1 cellular context compared by ENCODE assay signal in the genomic region with DNA sequence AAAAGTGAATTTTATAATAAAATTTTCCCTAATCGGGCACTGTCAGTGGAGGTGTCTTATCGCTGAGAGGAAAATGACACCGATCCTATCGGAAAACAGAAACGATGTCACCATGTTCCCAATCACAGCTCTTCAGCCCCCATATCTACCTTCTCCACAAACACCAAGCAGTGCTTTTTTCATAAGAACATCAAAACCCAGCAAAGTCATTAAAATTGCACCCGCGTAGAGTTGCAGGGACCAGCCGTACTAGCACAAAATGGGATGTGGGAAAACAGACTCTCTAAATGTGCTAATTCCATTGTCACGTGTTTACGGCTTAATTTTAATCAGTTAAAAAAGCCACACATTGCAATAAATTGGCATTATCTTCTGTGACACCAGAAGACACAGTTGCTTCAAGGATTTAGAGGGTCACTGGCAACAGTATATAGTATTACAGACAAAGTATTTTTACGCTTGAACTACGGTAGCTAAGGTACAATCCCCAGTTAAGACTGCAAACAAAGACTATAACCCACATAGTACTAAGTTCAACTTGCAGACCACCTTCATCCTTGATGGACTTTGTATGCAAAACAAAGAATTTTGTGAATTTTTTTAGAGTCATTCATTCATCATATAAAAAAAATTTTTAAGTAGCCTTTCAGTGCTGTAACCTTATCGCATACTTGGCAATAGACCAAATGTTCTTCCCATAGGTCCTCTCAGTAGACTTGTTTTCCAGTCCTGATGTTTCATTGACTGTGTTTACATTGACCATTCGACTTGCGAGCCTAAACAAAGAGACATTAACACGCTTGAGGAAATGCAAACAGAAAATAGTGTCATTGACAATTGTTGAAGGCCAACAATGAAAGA.
TF ChIP-seq lines count a peak whose summit lies in the region.

No MANE protein-coding gene starts in this region.

TF ChIP-seq in H1, 55 proteins besides CTCF, POLR2A, EP300 and RAD21 (continued from another document):
- no peak for TF ChIP-seq SP1 (IDR thresholded peaks at IDR 0.05; ENCODE audit: low read depth, low read length)
- TF ChIP-seq NRF1 (IDR thresholded peaks at IDR 0.05; ENCODE audit: low read depth, low read length) = no peak
- no peak for TF ChIP-seq KDM4A (IDR thresholded peaks at IDR 0.05; ENCODE audit: low read depth, low read length, severe bottlenecking)
- no peak for TF ChIP-seq RBBP5 (IDR thresholded peaks at IDR 0.05; ENCODE audit: borderline replicate concordance, low read depth, low read length)
- TF ChIP-seq, protein P1, sequence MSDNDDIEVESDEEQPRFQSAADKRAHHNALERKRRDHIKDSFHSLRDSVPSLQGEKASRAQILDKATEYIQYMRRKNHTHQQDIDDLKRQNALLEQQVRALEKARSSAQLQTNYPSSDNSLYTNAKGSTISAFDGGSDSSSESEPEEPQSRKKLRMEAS (IDR thresholded peaks at IDR 0.05) = no peak
- no peak for TF ChIP-seq GTF2F1 (IDR thresholded peaks at IDR 0.05; ENCODE audit: borderline replicate concordance, low read depth, low read length)
- no peak for TF ChIP-seq NANOG (IDR thresholded peaks at IDR 0.05; ENCODE audit: insufficient read depth, low read depth, low read length, poor library complexity, severe bottlenecking)
- no peak for TF ChIP-seq JUN (IDR thresholded peaks at IDR 0.05; ENCODE audit: low read depth, low read length)
- TF ChIP-seq ZNF274 (IDR thresholded peaks at IDR 0.05; ENCODE audit: borderline replicate concordance, extremely low read depth, low read length) = no peak
- TF ChIP-seq RNF2 (IDR thresholded peaks at IDR 0.05; ENCODE audit: borderline replicate concordance, low read depth, low read length, missing control alignments, poor library complexity, severe bottlenecking) = no peak
- TF ChIP-seq SAP30 (IDR thresholded peaks at IDR 0.05; ENCODE audit: insufficient read depth, insufficient replicate concordance, low read length) = no peak
- no peak for TF ChIP-seq CEBPB (IDR thresholded peaks at IDR 0.05; ENCODE audit: low read depth, low read length)
- TF ChIP-seq, protein P2, sequence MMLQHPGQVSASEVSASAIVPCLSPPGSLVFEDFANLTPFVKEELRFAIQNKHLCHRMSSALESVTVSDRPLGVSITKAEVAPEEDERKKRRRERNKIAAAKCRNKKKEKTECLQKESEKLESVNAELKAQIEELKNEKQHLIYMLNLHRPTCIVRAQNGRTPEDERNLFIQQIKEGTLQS (IDR thresholded peaks at IDR 0.05; ENCODE audit: insufficient read depth, low read depth, low read length) = no peak
- TF ChIP-seq CBX5 (IDR thresholded peaks at IDR 0.05; ENCODE audit: low read depth, low read length) = no peak
